19 cellular contexts compared by ENCODE assay signal in the genomic region with DNA sequence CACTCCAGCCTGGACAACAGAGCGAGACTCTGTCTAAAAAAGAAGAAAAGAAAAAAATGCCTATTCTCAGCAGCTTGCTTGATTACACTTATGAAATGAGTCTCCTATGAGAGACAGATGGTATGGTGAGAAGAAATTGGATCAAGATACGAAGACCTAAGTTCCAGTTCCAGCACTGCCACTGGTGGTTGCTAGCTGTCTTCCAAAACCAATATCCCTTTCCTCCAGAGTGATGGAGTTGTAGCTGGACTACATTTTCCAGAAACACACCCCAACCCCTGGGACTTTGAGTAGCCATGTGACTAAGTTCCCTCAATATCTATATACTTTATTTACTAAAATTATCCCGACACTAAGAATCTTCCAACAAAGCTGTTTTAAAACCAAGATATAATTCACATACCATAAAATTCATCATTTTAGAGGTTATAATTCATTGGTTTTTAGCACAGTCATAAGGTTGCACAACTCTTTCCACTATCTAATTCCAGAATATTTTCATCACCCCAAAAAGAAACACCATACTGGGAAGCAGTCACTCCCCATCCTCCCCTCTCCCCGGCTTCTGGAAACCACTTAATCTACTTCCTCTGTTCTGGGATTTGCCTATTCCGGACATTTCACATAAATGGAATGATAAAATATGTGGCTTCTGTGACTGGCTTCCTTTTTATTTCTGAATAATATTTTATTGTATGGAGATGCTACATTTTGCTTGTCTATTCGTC.
A peak's percentile ranks its signal among the peaks of the same experiment; 100 is the strongest.
DNase-seq lines count a peak whose midpoint lies in the region; ATAC-seq, FAIRE-seq and TF ChIP-seq lines count a peak whose summit lies in the region.
"Had no signal": no experiment of that assay in that cellular context is flagged by ENCODE, and none has a peak within 500 bp of the region (broad histone marks: within the 10 kb centered on the region; RNA-seq: fewer than 3 reads in every experiment).

No MANE protein-coding gene starts in this region.

- ATAC-seq in K562 (no peak), heart left ventricle (peak; percentile 64 to 80 (median 79)), HG03432 (IDR thresholded peaks at IDR 0.05; ENCODE audit: unreplicated experiment) (no peak), mucosa of descending colon (no peak)

- TF ChIP-seq RAD21 in K562 (CRISPR knock-in tag; conservative IDR thresholded peaks at IDR 0.05 in 1 of 2, IDR thresholded peaks at IDR 0.05 in 1 of 2), result no peak

- no peaks in the 10 kb centered on the region for H3K79me2 ChIP-seq in K562 (ENCODE audit: control insufficient read depth, insufficient read depth, low read length)

- H3K4me3 ChIP-seq in K562 (no peak overlapping the region), heart left ventricle (no peak overlapping the region), skeletal muscle tissue (ENCODE audit: low read length in 3 of 3) (peak overlapping the region in 1 of 3 donors; percentile 14), mucosa of descending colon (no peak overlapping the region)
- H3K4me3 ChIP-seq: esophagus muscularis mucosa had no signal

- in situ Hi-C loops in K562 (cut with MboI), result no loop called here

- TF ChIP-seq CTCF in K562 (IDR thresholded peaks at IDR 0.05 in 2 of 3, conservative IDR thresholded peaks at IDR 0.05 in 1 of 3; ENCODE audit: insufficient read depth in 2 of 3, low read depth in 1 of 3, low read length in 3 of 3) (no peak), heart left ventricle (IDR thresholded peaks at IDR 0.05) (no peak), mucosa of descending colon (IDR thresholded peaks at IDR 0.05) (no peak)

- no peaks in the 10 kb centered on the region for H4K20me1 ChIP-seq in K562 (replicated peaks; ENCODE audit: control insufficient read depth, insufficient read depth, low read length)

- H3K4me1 Mint-ChIP-seq in activated CD4-positive, alpha-beta T cell treated with anti-CD3 and anti-CD28 coated beads, Interleukin-2, amount 10 ng/mL, durations not matched to agents 24 days and 14 days, result peaks cover 9% of the 10 kb centered on the region

- peak; percentile 52 for DNase-seq in EL
- DNase-seq in K562 (ENCODE audit: extremely low read depth in 1 of 4, low spot score in 3 of 4), result no peak
- DNase-seq in heart left ventricle, result no peak
- no peak for DNase-seq in stimulated activated CD4-positive, alpha-beta T cell treated with anti-CD3 and anti-CD28 coated beads, Interleukin-15, amount 100 ng/mL, for 24 hours
- no peak for DNase-seq in mucosa of descending colon
- DNase-seq in activated CD4-positive, alpha-beta T cell treated with anti-CD3 and anti-CD28 coated beads, Interleukin-2, amount 10 ng/mL, durations not matched to agents 24 days and 14 days, result no peak
- DNase-seq: activated CD4-positive, alpha-beta T cell treated with anti-CD3 and anti-CD28 coated beads, Interleukin-2, amount 50 U/mL, for 1 hour; activated effector memory CD4-positive, alpha-beta T cell treated with anti-CD3 and anti-CD28 coated beads, Interleukin-2, amount 50 U/mL, for 16 hours; cerebellar nuclear complex; DMS79 treated with DMSO at 0.1 percent for 48 hours; effector memory CD4-positive, alpha-beta T cell; NCI-H1105; NCI-H526 treated with DMSO at 0.1 percent for 48 hours; SHP77 had no signal

- WGBS in K562 (ENCODE audit: insufficient coverage, low coverage, missing lambda C conversion rate), result 60% methylated on average over 6 of the region's 6 CpGs
- WGBS in heart left ventricle, 4 donors, result 65 to 78% (median 74%) methylated on average over 6 of the region's 6 CpGs

- no peak overlapping the region for H3K27ac Mint-ChIP-seq in activated CD4-positive, alpha-beta T cell treated with anti-CD3 and anti-CD28 coated beads, Interleukin-2, amount 10 ng/mL, durations not matched to agents 24 days and 14 days
- H3K27ac Mint-ChIP-seq: mesothelial cell of epicardium had no signal

- TF ChIP-seq POLR2A in K562 (conservative IDR thresholded peaks at IDR 0.05) (no peak), heart left ventricle (IDR thresholded peaks at IDR 0.05) (no peak)

- H3K27ac ChIP-seq in K562 (ENCODE audit: extremely low read depth, low read depth, low read length) (no peak overlapping the region), heart left ventricle (peak overlapping the region in 7 of 12 donors; percentile 5 to 65 (median 36)), skeletal muscle tissue (ENCODE audit: low read depth, low read length) (peak overlapping the region; percentile 45)
- H3K27ac ChIP-seq: esophagus muscularis mucosa had no signal

- H3K36me3 Mint-ChIP-seq in activated CD4-positive, alpha-beta T cell treated with anti-CD3 and anti-CD28 coated beads, Interleukin-2, amount 10 ng/mL, durations not matched to agents 24 days and 14 days (ENCODE audit: low read depth), result peaks cover 14% of the 10 kb centered on the region

- FAIRE-seq in K562 (lab: Jason Lieb, UNC), result no peak

- no peaks in the 10 kb centered on the region for H3K9me3 ChIP-seq in K562 (replicated peaks; ENCODE audit: control insufficient read depth, insufficient read depth, low read depth, low read length)
- peaks cover 0 to 7% (median 0%) of the 10 kb centered on the region in 12 donors for H3K9me3 ChIP-seq in heart left ventricle
- no peaks in the 10 kb centered on the region for H3K9me3 ChIP-seq in skeletal muscle tissue (ENCODE audit: control insufficient read depth in 3 of 3, low read length in 3 of 3)
- no peaks in the 10 kb centered on the region for H3K9me3 ChIP-seq in mucosa of descending colon
- H3K9me3 ChIP-seq: esophagus muscularis mucosa had no signal

- no peak overlapping the region for H2AFZ ChIP-seq in K562 (ENCODE audit: low read depth, low read length)

- H3K36me3 ChIP-seq in K562 (ENCODE audit: control insufficient read depth, insufficient read depth, low read length), result 0 out of 3 replicates have a peak, but pooled peaks cover 4% of the 10 kb centered on the region
- peaks cover 0 to 26% (median 11%) of the 10 kb centered on the region in 9 donors for H3K36me3 ChIP-seq in heart left ventricle
- H3K36me3 ChIP-seq in skeletal muscle tissue (ENCODE audit: control insufficient read depth in 3 of 3, insufficient read depth in 3 of 3, low read length in 3 of 3), result peaks cover 5 to 12% (median 10%) of the 10 kb centered on the region in 3 donors
- H3K36me3 ChIP-seq in mucosa of descending colon (ENCODE audit: low read depth), result peaks cover 4% of the 10 kb centered on the region

- no TSS peak for BruUV-seq in K562 (replicated peaks; lab: Mats Ljungman, UMichigan)

- no peak overlapping the region for H3K4me2 ChIP-seq in K562 (ENCODE audit: insufficient read depth, low read length)

- H3K9ac ChIP-seq in K562 (ENCODE audit: insufficient read depth in 1 of 2, low read depth in 2 of 2, low read length in 2 of 2) (no peak overlapping the region), skeletal muscle tissue (ENCODE audit: low read depth in 1 of 3, low read length in 3 of 3) (no peak overlapping the region)

- H3K27me3 Mint-ChIP-seq in activated CD4-positive, alpha-beta T cell treated with anti-CD3 and anti-CD28 coated beads, Interleukin-2, amount 10 ng/mL, durations not matched to agents 24 days and 14 days, result no peaks in the 10 kb centered on the region

- H3K27me3 ChIP-seq in K562 (ENCODE audit: control insufficient read depth in 2 of 2, insufficient read depth in 2 of 2, low read length in 2 of 2), result no peaks in the 10 kb centered on the region
- no peaks in the 10 kb centered on the region for H3K27me3 ChIP-seq in heart left ventricle
- H3K27me3 ChIP-seq in skeletal muscle tissue (ENCODE audit: control insufficient read depth in 3 of 3, insufficient read depth in 3 of 3, low read length in 3 of 3), result no peaks in the 10 kb centered on the region
- H3K27me3 ChIP-seq: esophagus muscularis mucosa had no signal

- no peaks in the 10 kb centered on the region for H3K4me1 ChIP-seq in K562 (replicated peaks in 1 of 2; ENCODE audit: control insufficient read depth in 2 of 2, insufficient read depth in 2 of 2, low read length in 2 of 2)
- peaks cover 0 to 14% (median 0%) of the 10 kb centered on the region in 12 donors for H3K4me1 ChIP-seq in heart left ventricle
- no peaks in the 10 kb centered on the region for H3K4me1 ChIP-seq in skeletal muscle tissue (ENCODE audit: control insufficient read depth in 3 of 3, insufficient read depth in 3 of 3, low read length in 3 of 3)
- H3K4me1 ChIP-seq in mucosa of descending colon (ENCODE audit: low read depth), result no peaks in the 10 kb centered on the region

- H3K4me3 Mint-ChIP-seq in activated CD4-positive, alpha-beta T cell treated with anti-CD3 and anti-CD28 coated beads, Interleukin-2, amount 10 ng/mL, durations not matched to agents 24 days and 14 days, result no peak overlapping the region
- H3K4me3 Mint-ChIP-seq: mesothelial cell of epicardium, neural crest cell had no signal

- H3K9me1 ChIP-seq in K562 (ENCODE audit: control insufficient read depth, insufficient read depth, low read length), result no peaks in the 10 kb centered on the region

- POLR2A ChIA-PET in K562 (lab: Yijun Ruan, JAX), result no interaction called here

- no peak for TF ChIP-seq EP300 in K562 (IDR thresholded peaks at IDR 0.05; ENCODE audit: low read length)

- CTCF ChIA-PET in K562 (lab: Yijun Ruan, JAX; ENCODE audit: low intra/inter-chr PET ratio), result no interaction called here

- intact Hi-C loops in K562 (cut with micrococcal nuclease), result no loop called here
- intact Hi-C loops in heart left ventricle (cut with DNase I), result no loop called here
- intact Hi-C loops in mucosa of descending colon (cut with DNase I, micrococcal nuclease), result no loop called here
- intact Hi-C loops in activated CD4-positive, alpha-beta T cell treated with anti-CD3 and anti-CD28 coated beads, Interleukin-2, amount 10 ng/mL, durations not matched to agents 24 days and 14 days (cut with micrococcal nuclease), result no loop called here

- H3K9me3 Mint-ChIP-seq in activated CD4-positive, alpha-beta T cell treated with anti-CD3 and anti-CD28 coated beads, Interleukin-2, amount 10 ng/mL, durations not matched to agents 24 days and 14 days, result no peaks in the 10 kb centered on the region

TF ChIP-seq in K562, 482 proteins besides CTCF, POLR2A, EP300 and RAD21:
- TF ChIP-seq DACH1 (IDR thresholded peaks at IDR 0.05; ENCODE audit: partially characterized antibody), result no peak
- peak; percentile 47 for TF ChIP-seq CEBPB (tag; IDR thresholded peaks at IDR 0.05)
- TF ChIP-seq PTRF (tag; IDR thresholded peaks at IDR 0.05), result no peak

Comparison
In these comparisons a context has a peak if more than half of its experiments do, and no peak if none do; other contexts are left out.
1. ATAC-seq: peak in heart left ventricle (4 of 4); none in K562 (single experiment), HG03432 (single experiment) and mucosa of descending colon (single experiment).